Comparison of ENCODE assay signal across 20 cellular contexts in the genomic region with DNA sequence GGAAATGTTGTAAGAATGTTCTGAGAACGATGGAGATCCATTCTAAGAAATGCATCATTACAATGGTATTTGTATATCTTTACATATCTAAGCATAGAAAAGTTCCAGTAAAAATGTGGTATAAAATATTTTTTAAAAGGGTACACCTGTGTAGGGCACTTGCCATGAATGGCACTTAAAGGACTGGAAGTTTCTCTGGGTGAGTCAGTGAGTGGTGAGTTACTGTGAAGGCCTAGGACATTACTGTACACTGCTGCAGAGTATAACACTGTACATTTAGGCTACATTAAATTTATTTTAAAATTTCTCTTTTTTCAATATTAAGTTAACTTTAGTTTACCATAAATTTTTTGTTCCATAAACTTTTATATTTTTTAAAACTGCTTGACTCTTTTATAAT.
"Had no signal": no experiment of that assay in that cellular context is flagged by ENCODE, and none has a peak within 500 bp of the region (broad histone marks: within the 10 kb centered on the region; RNA-seq: fewer than 3 reads in every experiment).

No MANE protein-coding gene starts in this region.

- H3K36me3 Mint-ChIP-seq: stimulated activated naive B cell treated with anti-CD40 and anti-IgM and Interleukin-4, amounts not matched to agents 10 μg/mL and 1 μg/mL and 100 μg/mL, for 72 hours had no signal

- H3K27ac ChIP-seq: ascending aorta, esophagus muscularis mucosa, hepatocyte, sigmoid colon, thoracic aorta, upper lobe of left lung had no signal

- H3K9me3 Mint-ChIP-seq: activated naive CD4-positive, alpha-beta T cell treated with anti-CD3 and anti-CD28 coated beads for 36 hours; activated naive CD8-positive, alpha-beta T cell treated with anti-CD3 and anti-CD28 coated beads, Interleukin-2, amount 50 U/mL, for 24 hours; activated T-cell treated with anti-CD3 and anti-CD28 coated beads, Interleukin-2, amount 50 U/mL, for 24 hours; activated T-helper 2 cell treated with anti-CD3 and anti-CD28 coated beads, Interferon-gamma antibody, Interleukin-2, Interleukin-4, amounts not matched to agents 10 μg/mL and 5 μg/mL and 100 μg/mL, durations not matched to agents 14 hours and 24 hours and 36 hours; nephron had no signal

- H3K36me3 ChIP-seq: ascending aorta, esophagus muscularis mucosa, sigmoid colon, thoracic aorta, upper lobe of left lung had no signal

- H3K4me3 ChIP-seq: ascending aorta, esophagus muscularis mucosa, hepatocyte, sigmoid colon, thoracic aorta, upper lobe of left lung had no signal

- ATAC-seq: activated CD8-positive, alpha-beta T cell treated with anti-CD3 and anti-CD28 coated beads for 36 hours; activated naive CD8-positive, alpha-beta T cell treated with anti-CD3 and anti-CD28 coated beads, Interleukin-2, amount 50 U/mL, for 24 hours; stimulated activated naive B cell treated with anti-CD40 and anti-IgM and Interleukin-4, amounts not matched to agents 10 μg/mL and 1 μg/mL and 100 μg/mL, for 72 hours had no signal

- H3K27ac Mint-ChIP-seq: activated B cell treated with CpG ODN at 0.5 μM for 24 hours; activated CD8-positive, alpha-beta T cell treated with anti-CD3 and anti-CD28 coated beads for 36 hours; activated naive CD4-positive, alpha-beta T cell treated with anti-CD3 and anti-CD28 coated beads for 36 hours; activated naive CD8-positive, alpha-beta T cell treated with anti-CD3 and anti-CD28 coated beads, Interleukin-2, amount 50 U/mL, for 24 hours; activated T-cell treated with anti-CD3 and anti-CD28 coated beads, Interleukin-2, amount 50 U/mL, for 24 hours; activated T-helper 2 cell treated with anti-CD3 and anti-CD28 coated beads, Interferon-gamma antibody, Interleukin-2, Interleukin-4, amounts not matched to agents 10 μg/mL and 5 μg/mL and 100 μg/mL, durations not matched to agents 14 hours and 24 hours and 36 hours; dendritic cell treated with granulocyte-macrophage colony-stimulating factor and Interleukin-4, amounts not matched to agents 40 ng/mL and 50 ng/mL, for 4 days; nephron; stimulated activated naive B cell treated with anti-CD40 and anti-IgM and Interleukin-4, amounts not matched to agents 10 μg/mL and 1 μg/mL and 100 μg/mL, for 72 hours had no signal

- H3K9me3 ChIP-seq: ascending aorta, sigmoid colon, thoracic aorta, upper lobe of left lung had no signal

- H3K4me1 Mint-ChIP-seq: activated B cell treated with CpG ODN at 0.5 μM for 24 hours; activated naive CD8-positive, alpha-beta T cell treated with anti-CD3 and anti-CD28 coated beads, Interleukin-2, amount 50 U/mL, for 24 hours; stimulated activated naive B cell treated with anti-CD40 and anti-IgM and Interleukin-4, amounts not matched to agents 10 μg/mL and 1 μg/mL and 100 μg/mL, for 72 hours had no signal

- H3K27me3 Mint-ChIP-seq: activated B cell treated with CpG ODN at 0.5 μM for 24 hours; activated CD8-positive, alpha-beta T cell treated with anti-CD3 and anti-CD28 coated beads for 36 hours; activated naive CD8-positive, alpha-beta T cell treated with anti-CD3 and anti-CD28 coated beads, Interleukin-2, amount 50 U/mL, for 24 hours; activated T-cell treated with anti-CD3 and anti-CD28 coated beads, Interleukin-2, amount 50 U/mL, for 24 hours; dendritic cell treated with granulocyte-macrophage colony-stimulating factor and Interleukin-4, amounts not matched to agents 40 ng/mL and 50 ng/mL, for 4 days; stimulated activated naive B cell treated with anti-CD40 and anti-IgM and Interleukin-4, amounts not matched to agents 10 μg/mL and 1 μg/mL and 100 μg/mL, for 72 hours had no signal

- DNase-seq: activated B cell treated with CpG ODN at 0.5 μM for 24 hours; activated CD4-positive, alpha-beta T cell treated with anti-CD3 and anti-CD28 coated beads for 48 hours; activated CD8-positive, alpha-beta T cell treated with anti-CD3 and anti-CD28 coated beads for 36 hours; activated naive CD4-positive, alpha-beta T cell treated with anti-CD3 and anti-CD28 coated beads for 36 hours; activated naive CD8-positive, alpha-beta T cell treated with anti-CD3 and anti-CD28 coated beads, Interleukin-2, amount 50 U/mL, for 24 hours; activated T-cell treated with anti-CD3 and anti-CD28 coated beads, Interleukin-2, amount 50 U/mL, for 24 hours; effector CD8-positive, alpha-beta T cell; islet precursor cell; midbrain; nucleus accumbens; sigmoid colon; stimulated activated naive B cell treated with anti-CD40 and anti-IgM and Interleukin-4, amounts not matched to agents 10 μg/mL and 1 μg/mL and 100 μg/mL, for 72 hours; upper lobe of left lung had no signal

- H3K27me3 ChIP-seq: ascending aorta, esophagus muscularis mucosa, hepatocyte, sigmoid colon, upper lobe of left lung had no signal

- H3K4me1 ChIP-seq: ascending aorta, sigmoid colon, upper lobe of left lung had no signal

- H3K4me3 Mint-ChIP-seq: activated B cell treated with CpG ODN at 0.5 μM for 24 hours; activated CD8-positive, alpha-beta T cell treated with anti-CD3 and anti-CD28 coated beads for 36 hours; activated naive CD4-positive, alpha-beta T cell treated with anti-CD3 and anti-CD28 coated beads for 36 hours; activated naive CD8-positive, alpha-beta T cell treated with anti-CD3 and anti-CD28 coated beads, Interleukin-2, amount 50 U/mL, for 24 hours; activated T-cell treated with anti-CD3 and anti-CD28 coated beads, Interleukin-2, amount 50 U/mL, for 24 hours; dendritic cell treated with granulocyte-macrophage colony-stimulating factor and Interleukin-4, amounts not matched to agents 40 ng/mL and 50 ng/mL, for 4 days; nephron; stimulated activated naive B cell treated with anti-CD40 and anti-IgM and Interleukin-4, amounts not matched to agents 10 μg/mL and 1 μg/mL and 100 μg/mL, for 72 hours had no signal
